In the genomic region with DNA sequence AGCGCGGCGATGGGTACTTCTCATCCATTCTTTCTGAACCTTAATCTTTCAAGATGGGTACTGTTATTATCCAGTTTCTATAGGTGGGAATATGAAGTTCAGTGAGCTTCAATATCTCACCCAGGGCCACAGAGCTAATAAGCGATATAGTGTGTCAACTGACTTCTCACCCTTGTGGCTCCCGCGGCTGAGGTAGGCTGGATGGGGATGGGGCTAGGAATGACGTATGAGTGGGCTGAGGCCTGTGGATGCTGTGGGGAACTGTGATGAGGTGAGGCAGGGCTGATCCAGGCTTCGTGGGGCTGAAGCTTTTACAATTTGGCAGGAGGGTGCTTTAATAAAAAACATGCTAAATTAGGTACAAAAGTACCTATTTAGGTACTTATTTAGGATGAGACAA, we compare ENCODE assay signal across 38 cellular contexts. TPM values are rescaled to one million over a fixed set of nuclear protein-coding genes. Genes with fewer than 3 reads are reported as not detected.
"Had no signal": no experiment of that assay in that cellular context is flagged by ENCODE, and none has a peak within 500 bp of the region (broad histone marks: within the 10 kb centered on the region; RNA-seq: fewer than 3 reads in every experiment).

No MANE protein-coding gene starts in this region.

- H3K4me3 ChIP-seq: adrenal gland, ascending aorta, body of pancreas, breast epithelium, cardiac muscle cell had no signal

- H3K4me3 Mint-ChIP-seq: activated naive CD4-positive, alpha-beta T cell treated with anti-CD3 and anti-CD28 coated beads for 36 hours; activated naive CD4-positive, alpha-beta T cell treated with anti-CD3 and anti-CD28 coated beads, Interleukin-2, amount 10 ng/mL, durations not matched to agents 7 days and 5 days; activated naive CD4-positive, alpha-beta T cell treated with anti-CD3 and anti-CD28 coated beads, Interleukin-2, amount 50 U/mL, for 24 hours; activated naive CD8-positive, alpha-beta T cell; activated naive CD8-positive, alpha-beta T cell treated with anti-CD3 and anti-CD28 coated beads for 36 hours; activated naive CD8-positive, alpha-beta T cell treated with anti-CD3 and anti-CD28 coated beads, Interleukin-2, amount 10 ng/mL, durations not matched to agents 7 days and 5 days; activated naive CD8-positive, alpha-beta T cell treated with anti-CD3 and anti-CD28 coated beads, Interleukin-2, amount 50 U/mL, for 24 hours; activated T-cell treated with anti-CD3 and anti-CD28 coated beads, Interleukin-2, amount 50 U/mL, for 24 hours; activated T-cell treated with anti-CD3 and anti-CD28 coated beads, Interleukin-2, amount 50 U/mL, for 4 hours; activated T-cell treated with anti-CD3 and anti-CD28 coated beads, Interleukin-2, amount 50 U/mL, for 72 hours; activated T-helper 1 cell treated with anti-CD3 and anti-CD28 coated beads, Interleukin-12 subunit alpha, Interleukin-12 subunit beta, Interleukin-2, Interleukin-4 antibody, amounts not matched to agents 30 ng/mL and 10 ng/mL and 1 ng/mL, durations not matched to agents 14 hours and 24 hours and 36 hours; activated T-helper 17 cell treated with anti-CD3 and anti-CD28 coated beads, Interleukin-2, amount 50 U/mL, for 72 hours; brain; central memory CD8-positive, alpha-beta T cell had no signal

- H3K36me3 ChIP-seq: adrenal gland, ascending aorta, brain microvascular endothelial cell, breast epithelium, cardiac muscle cell had no signal

- H3K36me3 Mint-ChIP-seq: activated naive CD4-positive, alpha-beta T cell treated with anti-CD3 and anti-CD28 coated beads, Interleukin-2, amount 10 ng/mL, durations not matched to agents 7 days and 5 days; activated naive CD4-positive, alpha-beta T cell treated with anti-CD3 and anti-CD28 coated beads, Interleukin-2, amount 50 U/mL, for 24 hours; activated naive CD4-positive, alpha-beta T cell treated with anti-CD3 and anti-CD28 coated beads, Interleukin-2, amount 50 U/mL, for 72 hours; activated naive CD8-positive, alpha-beta T cell; activated naive CD8-positive, alpha-beta T cell treated with anti-CD3 and anti-CD28 coated beads for 36 hours; activated naive CD8-positive, alpha-beta T cell treated with anti-CD3 and anti-CD28 coated beads, Interleukin-2, amount 10 ng/mL, durations not matched to agents 7 days and 5 days; brain had no signal

- H3K27ac ChIP-seq: adrenal gland, ascending aorta, body of pancreas, brain microvascular endothelial cell, breast epithelium, cardiac muscle cell had no signal

- H3K27ac Mint-ChIP-seq: activated naive CD4-positive, alpha-beta T cell treated with anti-CD3 and anti-CD28 coated beads for 36 hours; activated naive CD4-positive, alpha-beta T cell treated with anti-CD3 and anti-CD28 coated beads, Interleukin-2, amount 10 ng/mL, durations not matched to agents 7 days and 5 days; activated naive CD4-positive, alpha-beta T cell treated with anti-CD3 and anti-CD28 coated beads, Interleukin-2, amount 50 U/mL, for 24 hours; activated naive CD4-positive, alpha-beta T cell treated with anti-CD3 and anti-CD28 coated beads, Interleukin-2, amount 50 U/mL, for 72 hours; activated naive CD8-positive, alpha-beta T cell; activated naive CD8-positive, alpha-beta T cell treated with anti-CD3 and anti-CD28 coated beads for 36 hours; activated naive CD8-positive, alpha-beta T cell treated with anti-CD3 and anti-CD28 coated beads, Interleukin-2, amount 10 ng/mL, durations not matched to agents 7 days and 5 days; activated naive CD8-positive, alpha-beta T cell treated with anti-CD3 and anti-CD28 coated beads, Interleukin-2, amount 50 U/mL, for 24 hours; activated T-cell treated with anti-CD3 and anti-CD28 coated beads, Interleukin-2, amount 50 U/mL, for 24 hours; activated T-cell treated with anti-CD3 and anti-CD28 coated beads, Interleukin-2, amount 50 U/mL, for 72 hours; activated T-helper 1 cell treated with anti-CD3 and anti-CD28 coated beads, Interleukin-12 subunit alpha, Interleukin-12 subunit beta, Interleukin-2, Interleukin-4 antibody, amounts not matched to agents 30 ng/mL and 10 ng/mL and 1 ng/mL, durations not matched to agents 14 hours and 24 hours and 36 hours; activated T-helper 17 cell treated with anti-CD3 and anti-CD28 coated beads, Interleukin-2, amount 50 U/mL, for 72 hours; activated T-helper 2 cell treated with anti-CD3 and anti-CD28 coated beads, Interferon-gamma antibody, Interleukin-2, Interleukin-4, amounts not matched to agents 10 μg/mL and 5 μg/mL and 100 μg/mL, durations not matched to agents 14 hours and 24 hours and 36 hours; brain had no signal

- H3K4me1 ChIP-seq: ascending aorta had no signal

- ATAC-seq: activated naive CD4-positive, alpha-beta T cell treated with anti-CD3 and anti-CD28 coated beads, Interleukin-2, amount 50 U/mL, for 72 hours; activated naive CD8-positive, alpha-beta T cell treated with anti-CD3 and anti-CD28 coated beads, Interleukin-2, amount 50 U/mL, for 24 hours; activated T-cell treated with anti-CD3 and anti-CD28 coated beads, Interleukin-2, amount 50 U/mL, for 4 hours; activated T-cell treated with anti-CD3 and anti-CD28 coated beads, Interleukin-2, amount 50 U/mL, for 72 hours; activated T-helper 17 cell treated with anti-CD3 and anti-CD28 coated beads, Interleukin-2, amount 50 U/mL, for 72 hours; body of pancreas had no signal

- H3K27me3 ChIP-seq: adrenal gland, ascending aorta, body of pancreas, brain microvascular endothelial cell, breast epithelium had no signal

- DNase-seq: activated effector memory CD4-positive, alpha-beta T cell treated with anti-CD3 and anti-CD28 coated beads, Interleukin-2, amount 50 U/mL, for 16 hours; activated effector memory CD4-positive, alpha-beta T cell treated with Interleukin-2 at 50 U/mL for 16 hours; activated gamma-delta T cell; activated gamma-delta T cell treated with Interleukin-2 at 50 U/mL for 16 hours; activated naive CD4-positive, alpha-beta T cell; activated naive CD4-positive, alpha-beta T cell treated with anti-CD3 and anti-CD28 coated beads for 36 hours; activated naive CD4-positive, alpha-beta T cell treated with anti-CD3 and anti-CD28 coated beads, Interleukin-2, amount 10 ng/mL, durations not matched to agents 7 days and 5 days; activated naive CD4-positive, alpha-beta T cell treated with anti-CD3 and anti-CD28 coated beads, Interleukin-2, amount 50 U/mL, for 16 hours; activated naive CD4-positive, alpha-beta T cell treated with Interleukin-2 at 50 U/mL for 16 hours; activated naive CD8-positive, alpha-beta T cell treated with anti-CD3 and anti-CD28 coated beads for 36 hours; activated naive CD8-positive, alpha-beta T cell treated with anti-CD3 and anti-CD28 coated beads, Interleukin-2, amount 10 ng/mL, durations not matched to agents 7 days and 5 days; activated naive CD8-positive, alpha-beta T cell treated with anti-CD3 and anti-CD28 coated beads, Interleukin-2, amount 50 U/mL, for 24 hours; activated T-cell treated with anti-CD3 and anti-CD28 coated beads, Interleukin-2, amount 50 U/mL, for 1 hour; activated T-cell treated with anti-CD3 and anti-CD28 coated beads, Interleukin-2, amount 50 U/mL, for 24 hours; activated T-cell treated with anti-CD3 and anti-CD28 coated beads, Interleukin-2, amount 50 U/mL, for 4 hours; activated T-cell treated with anti-CD3 and anti-CD28 coated beads, Interleukin-2, amount 50 U/mL, for 48 hours; activated T-cell treated with anti-CD3 and anti-CD28 coated beads, Interleukin-2, amount 50 U/mL, for 72 hours; adrenal gland; amniotic stem cell; amygdala; anterior cingulate cortex; aorta; body of pancreas; brain microvascular endothelial cell; caudate nucleus; central memory CD4-positive, alpha-beta T cell; cerebellar nuclear complex had no signal

- H3K9me3 ChIP-seq: adrenal gland, ascending aorta, body of pancreas, breast epithelium had no signal

- H3K9me3 Mint-ChIP-seq: activated naive CD4-positive, alpha-beta T cell treated with anti-CD3 and anti-CD28 coated beads for 36 hours; activated naive CD4-positive, alpha-beta T cell treated with anti-CD3 and anti-CD28 coated beads, Interleukin-2, amount 10 ng/mL, durations not matched to agents 7 days and 5 days; activated naive CD4-positive, alpha-beta T cell treated with anti-CD3 and anti-CD28 coated beads, Interleukin-2, amount 50 U/mL, for 24 hours; activated naive CD4-positive, alpha-beta T cell treated with anti-CD3 and anti-CD28 coated beads, Interleukin-2, amount 50 U/mL, for 72 hours; activated naive CD8-positive, alpha-beta T cell treated with anti-CD3 and anti-CD28 coated beads for 36 hours; activated naive CD8-positive, alpha-beta T cell treated with anti-CD3 and anti-CD28 coated beads, Interleukin-2, amount 10 ng/mL, durations not matched to agents 7 days and 5 days; activated naive CD8-positive, alpha-beta T cell treated with anti-CD3 and anti-CD28 coated beads, Interleukin-2, amount 50 U/mL, for 24 hours; activated T-cell treated with anti-CD3 and anti-CD28 coated beads, Interleukin-2, amount 50 U/mL, for 24 hours; activated T-cell treated with anti-CD3 and anti-CD28 coated beads, Interleukin-2, amount 50 U/mL, for 4 hours; activated T-cell treated with anti-CD3 and anti-CD28 coated beads, Interleukin-2, amount 50 U/mL, for 72 hours; activated T-helper 1 cell treated with anti-CD3 and anti-CD28 coated beads, Interleukin-12 subunit alpha, Interleukin-12 subunit beta, Interleukin-2, Interleukin-4 antibody, amounts not matched to agents 30 ng/mL and 10 ng/mL and 1 ng/mL, durations not matched to agents 14 hours and 24 hours and 36 hours; activated T-helper 17 cell treated with anti-CD3 and anti-CD28 coated beads, Interleukin-2, amount 50 U/mL, for 72 hours; activated T-helper 2 cell treated with anti-CD3 and anti-CD28 coated beads, Interferon-gamma antibody, Interleukin-2, Interleukin-4, amounts not matched to agents 10 μg/mL and 5 μg/mL and 100 μg/mL, durations not matched to agents 14 hours and 24 hours and 36 hours; central memory CD8-positive, alpha-beta T cell had no signal

RNA-seq across cellular contexts. Expression of a gene that starts 32.9 kb away (rescaled TPM):
- total RNA-seq: ascending aorta had no signal
